Comparison of ENCODE assay signal across 1 cellular context in the genomic region with DNA sequence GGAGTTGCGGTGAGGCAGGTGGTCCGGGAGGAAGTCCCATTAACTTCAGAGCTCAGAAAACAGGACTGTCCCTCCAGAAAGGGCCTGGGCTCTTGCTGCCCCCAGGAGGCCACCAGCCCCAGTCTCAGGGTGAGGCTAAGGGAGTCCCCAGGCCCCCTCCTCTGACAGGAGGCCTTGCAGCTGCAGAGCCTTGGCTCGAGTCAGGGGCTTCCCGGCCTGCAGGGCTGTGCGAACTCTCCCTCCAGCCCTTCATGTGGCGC.
TF ChIP-seq lines count a peak whose summit lies in the region.

No MANE protein-coding gene starts in this region.

TF ChIP-seq in IMR-90, 13 proteins besides CTCF, POLR2A, EP300 and RAD21 (continued from another document):
- no peak for TF ChIP-seq CEBPB (IDR thresholded peaks at IDR 0.05; ENCODE audit: low read depth, low read length)
- no peak for TF ChIP-seq RCOR1 (IDR thresholded peaks at IDR 0.05; ENCODE audit: insufficient replicate concordance, low read length)
- no peak for TF ChIP-seq NFE2L2 (IDR thresholded peaks at IDR 0.05; ENCODE audit: low read depth, low read length)
- TF ChIP-seq, protein P1, sequence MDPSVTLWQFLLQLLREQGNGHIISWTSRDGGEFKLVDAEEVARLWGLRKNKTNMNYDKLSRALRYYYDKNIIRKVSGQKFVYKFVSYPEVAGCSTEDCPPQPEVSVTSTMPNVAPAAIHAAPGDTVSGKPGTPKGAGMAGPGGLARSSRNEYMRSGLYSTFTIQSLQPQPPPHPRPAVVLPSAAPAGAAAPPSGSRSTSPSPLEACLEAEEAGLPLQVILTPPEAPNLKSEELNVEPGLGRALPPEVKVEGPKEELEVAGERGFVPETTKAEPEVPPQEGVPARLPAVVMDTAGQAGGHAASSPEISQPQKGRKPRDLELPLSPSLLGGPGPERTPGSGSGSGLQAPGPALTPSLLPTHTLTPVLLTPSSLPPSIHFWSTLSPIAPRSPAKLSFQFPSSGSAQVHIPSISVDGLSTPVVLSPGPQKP (IDR thresholded peaks at IDR 0.05; ENCODE audit: borderline replicate concordance, low read depth, low read length), result no peak
- TF ChIP-seq MAZ (IDR thresholded peaks at IDR 0.05; ENCODE audit: borderline replicate concordance, low read depth, low read length), result no peak
- TF ChIP-seq BHLHE40 (IDR thresholded peaks at IDR 0.05; ENCODE audit: low read depth, low read length), result no peak
- TF ChIP-seq, protein P2, sequence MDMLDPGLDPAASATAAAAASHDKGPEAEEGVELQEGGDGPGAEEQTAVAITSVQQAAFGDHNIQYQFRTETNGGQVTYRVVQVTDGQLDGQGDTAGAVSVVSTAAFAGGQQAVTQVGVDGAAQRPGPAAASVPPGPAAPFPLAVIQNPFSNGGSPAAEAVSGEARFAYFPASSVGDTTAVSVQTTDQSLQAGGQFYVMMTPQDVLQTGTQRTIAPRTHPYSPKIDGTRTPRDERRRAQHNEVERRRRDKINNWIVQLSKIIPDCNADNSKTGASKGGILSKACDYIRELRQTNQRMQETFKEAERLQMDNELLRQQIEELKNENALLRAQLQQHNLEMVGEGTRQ (IDR thresholded peaks at IDR 0.05; ENCODE audit: low read depth, low read length), result no peak
- no peak for TF ChIP-seq FOS (IDR thresholded peaks at IDR 0.05; ENCODE audit: low read depth, low read length)
- no peak for TF ChIP-seq SMC3 (IDR thresholded peaks at IDR 0.05; ENCODE audit: low read depth, low read length)
- no peak for TF ChIP-seq CHD1 (IDR thresholded peaks at IDR 0.05; ENCODE audit: low read depth, low read length)
- TF ChIP-seq MAFK (IDR thresholded peaks at IDR 0.05; ENCODE audit: low read depth, low read length), result no peak
